Comparison of ENCODE assay signal across 8 cellular contexts in genomic region chr2:238231251-238231793, GRCh38. TPM values are rescaled to one million over a fixed set of nuclear protein-coding genes. Genes with fewer than 3 reads are reported as not detected.
DNase-seq lines count a peak whose midpoint lies in the region; ATAC-seq and TF ChIP-seq lines count a peak whose summit lies in the region.

No MANE protein-coding gene starts in this region.

- H3K36me3 Mint-ChIP-seq in naive B cell, result peaks cover 0 to 8% of the 10 kb centered on the region in 2 donors

- H3K4me1 ChIP-seq in HUES48 (ENCODE audit: control insufficient read depth, insufficient read depth, low read length) (no peaks in the 10 kb centered on the region), esophagus squamous epithelium (peaks cover 0 to 28% (median 6%) of the 10 kb centered on the region in 3 donors)

- TF ChIP-seq POLR2A in esophagus squamous epithelium (IDR thresholded peaks at IDR 0.05), result no peak

- H3K27ac Mint-ChIP-seq in naive B cell, result peak overlapping the region in 3 of 6 donors; percentile 69 to 91 (median 74)

- ATAC-seq in GM18511 (IDR thresholded peaks at IDR 0.05; ENCODE audit: unreplicated experiment), result peak; percentile 60
- peak; percentile 90 to 95 for ATAC-seq in naive B cell (ENCODE audit: low read depth in 2 of 2)

- peaks cover 14 to 36% (median 16%) of the 10 kb centered on the region in 3 donors for H3K27me3 Mint-ChIP-seq in naive B cell

- H3K9me3 ChIP-seq in HUES48 (ENCODE audit: control insufficient read depth, insufficient read depth, low read length) (no peaks in the 10 kb centered on the region), esophagus squamous epithelium (no peaks in the 10 kb centered on the region)

- H3K4me1 Mint-ChIP-seq in naive B cell, result peaks cover 33 to 40% (median 35%) of the 10 kb centered on the region in 3 donors

- H3K4me3 ChIP-seq in HUES48 (ENCODE audit: low read depth, low read length) (peak overlapping the region; percentile 66), esophagus squamous epithelium (peak overlapping the region; percentile 44 to 75 (median 45))

- DNase-seq in activated T-cell treated with anti-CD3 and anti-CD28 coated beads for 48 hours (ENCODE audit: low read depth), result peak; percentile 72
- no peak for DNase-seq in esophagus squamous epithelium (lab: John Stamatoyannopoulos, UW)
- DNase-seq in naive B cell, result peak; percentile 50
- DNase-seq in stimulated activated CD8-positive, alpha-beta memory T cell treated with anti-CD3 and anti-CD28 coated beads, Interleukin-4, amount 100 ng/mL, for 4 hours (ENCODE audit: low read depth in 2 of 2, low spot score in 1 of 2), result peak; percentile 42 to 60
- DNase-seq in NCI-H526 (lab: John Stamatoyannopoulos, UW), result no peak
- no peak for DNase-seq in A172 (ENCODE audit: low spot score)

- H3K9ac ChIP-seq in HUES48 (ENCODE audit: low read depth, low read length), result no peak overlapping the region

- peak overlapping the region; percentile 63 to 96 (median 88) for H3K4me3 Mint-ChIP-seq in naive B cell

- no peaks in the 10 kb centered on the region for H3K36me3 ChIP-seq in HUES48 (ENCODE audit: control insufficient read depth, insufficient read depth, low read length)
- no peaks in the 10 kb centered on the region for H3K36me3 ChIP-seq in esophagus squamous epithelium

- peaks cover 0 to 4% (median 0%) of the 10 kb centered on the region in 7 donors for H3K9me3 Mint-ChIP-seq in naive B cell

- H3K27me3 ChIP-seq in HUES48 (ENCODE audit: control insufficient read depth, insufficient read depth, low read length) (peaks cover 45% of the 10 kb centered on the region), esophagus squamous epithelium (peaks cover 0 to 22% (median 0%) of the 10 kb centered on the region in 4 donors)

- intact Hi-C loops in esophagus squamous epithelium (cut with DNase I), result no loop called here

- 11 to 19% methylated on average over 8 to 16 of the region's 46 CpGs for WGBS in esophagus squamous epithelium, 2 donors

- no peak overlapping the region for H3K27ac ChIP-seq in HUES48 (ENCODE audit: low read depth, low read length)
- no peak overlapping the region for H3K27ac ChIP-seq in esophagus squamous epithelium

- no peak for TF ChIP-seq CTCF in esophagus squamous epithelium (IDR thresholded peaks at IDR 0.05)

RNA-seq across cellular contexts. Expression of gene HES6, which starts 8.5 kb away (rescaled TPM):
- total RNA-seq in esophagus squamous epithelium, result 1 to 10 TPM; 3.1 to 5.1 (median 4.2) TPM
- 1 to 10 TPM; 2.5 to 6.9 (median 3.9) TPM for polyA plus RNA-seq in naive B cell (ENCODE audit: low read depth in 6 of 6)
- 28.6 and 31.7 TPM in 2 replicates for total RNA-seq in A172 (2014; rRNA removed; shearing (Covaris generic))

RNA-seq across cellular contexts. Expression of gene ILKAP, which starts 27.8 kb away (rescaled TPM):
- 10 to 100 TPM; 13.3 to 38.3 (median 20.7) TPM for total RNA-seq in esophagus squamous epithelium
- 10 to 100 TPM; 37.4 to 51.4 (median 48.4) TPM for polyA plus RNA-seq in naive B cell (ENCODE audit: low read depth in 6 of 6)
- 21.2 and 22.2 TPM in 2 replicates for total RNA-seq in A172 (2014; rRNA removed; shearing (Covaris generic))

RNA-seq across cellular contexts. Expression of gene PER2, which starts 57.1 kb away (rescaled TPM):
- 10 to 100 TPM in 2 of 4 donors, 1 to 10 TPM in 2; 6.2 to 28.0 (median 12.0) TPM for total RNA-seq in esophagus squamous epithelium
- 10 to 100 TPM in 1 of 6 donors, 1 to 10 TPM in 5; 3.5 to 11.7 (median 4.5) TPM for polyA plus RNA-seq in naive B cell (ENCODE audit: low read depth in 6 of 6)
- 1.4 and 1.6 TPM in 2 replicates for total RNA-seq in A172 (2014; rRNA removed; shearing (Covaris generic))

Comparison
In these comparisons a context has a peak if more than half of its experiments do, and no peak if none do; other contexts are left out.
1. DNase-seq: peak in activated T-cell treated with anti-CD3 and anti-CD28 coated beads for 48 hours (single experiment), naive B cell (single experiment) and stimulated activated CD8-positive, alpha-beta memory T cell treated with anti-CD3 and anti-CD28 coated beads, Interleukin-4, amount 100 ng/mL, for 4 hours (2 of 2); none in esophagus squamous epithelium (single experiment), NCI-H526 (0 of 2) and A172 (single experiment).